ENCODE assay signal across 8 cellular contexts in genomic region chr12:91180577-91180976, GRCh38. TPM values are rescaled to one million over a fixed set of nuclear protein-coding genes. Genes with fewer than 3 reads are reported as not detected.
A peak's percentile ranks its signal among the peaks of the same experiment; 100 is the strongest.
DNase-seq lines count a peak whose midpoint lies in the region; ATAC-seq and TF ChIP-seq lines count a peak whose summit lies in the region.
"Had no signal": no experiment of that assay in that cellular context is flagged by ENCODE, and none has a peak within 500 bp of the region (broad histone marks: within the 10 kb centered on the region; RNA-seq: fewer than 3 reads in every experiment).

No MANE protein-coding gene starts in this region.

- no peaks in the 10 kb centered on the region for H4K20me1 ChIP-seq in Karpas-422 (ENCODE audit: insufficient read depth, low read depth, low read length)

- H3K27ac ChIP-seq in Karpas-422 (ENCODE audit: low read length) (peak overlapping the region; percentile 98), colonic mucosa (peak overlapping the region; percentile 31), lower lobe of right lung (peak overlapping the region; percentile 74), transverse colon (peak overlapping the region; percentile 53 to 77 (median 72))

- H3K36me3 ChIP-seq in Karpas-422 (ENCODE audit: insufficient read depth, low read length) = peaks cover 20% of the 10 kb centered on the region
- no peaks in the 10 kb centered on the region for H3K36me3 ChIP-seq in colonic mucosa
- H3K36me3 ChIP-seq in lower lobe of right lung = no peaks in the 10 kb centered on the region
- no peaks in the 10 kb centered on the region for H3K36me3 ChIP-seq in transverse colon

- H3K9me3 ChIP-seq in Karpas-422 (ENCODE audit: low read length) = no peaks in the 10 kb centered on the region
- H3K9me3 ChIP-seq in colonic mucosa = no peaks in the 10 kb centered on the region
- no peaks in the 10 kb centered on the region for H3K9me3 ChIP-seq in lower lobe of right lung
- no peaks in the 10 kb centered on the region for H3K9me3 ChIP-seq in transverse colon

- no peak for TF ChIP-seq CTCF in colonic mucosa (IDR thresholded peaks at IDR 0.05)
- no peak for TF ChIP-seq CTCF in lower lobe of right lung (IDR thresholded peaks at IDR 0.05)
- TF ChIP-seq CTCF in transverse colon (IDR thresholded peaks at IDR 0.05) = no peak

- peak overlapping the region; percentile 81 for H3K9ac ChIP-seq in Karpas-422 (ENCODE audit: low read length)
- H3K9ac ChIP-seq in colonic mucosa (ENCODE audit: low read depth in 2 of 2, low read length in 2 of 2) = no peak overlapping the region

- no peak for TF ChIP-seq EP300 in transverse colon (IDR thresholded peaks at IDR 0.05; ENCODE audit: low read depth)

- peaks cover 4% of the 10 kb centered on the region for H3K4me1 Mint-ChIP-seq in activated naive CD4-positive, alpha-beta T cell treated with anti-CD3 and anti-CD28 coated beads for 36 hours (ENCODE audit: low read depth)
- H3K4me1 Mint-ChIP-seq: activated naive CD8-positive, alpha-beta T cell treated with anti-CD3 and anti-CD28 coated beads, Interleukin-2, amount 50 U/mL, for 24 hours had no signal

- H3K79me2 ChIP-seq in Karpas-422 (ENCODE audit: low read length) = peaks cover 40% of the 10 kb centered on the region

- peak overlapping the region; percentile 74 for H3K4me3 ChIP-seq in Karpas-422 (ENCODE audit: low read length)
- no peak overlapping the region for H3K4me3 ChIP-seq in colonic mucosa
- H3K4me3 ChIP-seq in lower lobe of right lung = peak overlapping the region; percentile 43
- H3K4me3 ChIP-seq in transverse colon = peak overlapping the region in 3 of 4 donors; percentile 3 to 39 (median 16)

- no peak overlapping the region for H2AFZ ChIP-seq in Karpas-422 (ENCODE audit: low read length)

- WGBS in transverse colon (ENCODE audit: low coverage in 1 of 2), 2 donors = 4 to 13% methylated on average over 1 of the region's 1 CpG

- CTCF ChIA-PET in activated naive CD4-positive, alpha-beta T cell treated with anti-CD3 and anti-CD28 coated beads for 36 hours (lab: Charles Lee) = interaction anchor here (0.6 kb wide), 2 partner anchors 36 to 294 kb away, joined by 3 read pairs; no protein-coding TSS in a partner anchor

- no peaks in the 10 kb centered on the region for H3K9me3 Mint-ChIP-seq in activated naive CD4-positive, alpha-beta T cell treated with anti-CD3 and anti-CD28 coated beads for 36 hours
- H3K9me3 Mint-ChIP-seq: activated naive CD8-positive, alpha-beta T cell treated with anti-CD3 and anti-CD28 coated beads, Interleukin-2, amount 50 U/mL, for 24 hours had no signal

- H3K4me3 Mint-ChIP-seq in activated naive CD4-positive, alpha-beta T cell treated with anti-CD3 and anti-CD28 coated beads for 36 hours = no peak overlapping the region
- H3K4me3 Mint-ChIP-seq: activated naive CD8-positive, alpha-beta T cell treated with anti-CD3 and anti-CD28 coated beads, Interleukin-2, amount 50 U/mL, for 24 hours had no signal

- peak overlapping the region; percentile 88 for H3K4me2 ChIP-seq in Karpas-422 (ENCODE audit: low read depth, low read length, poor library complexity, severe bottlenecking)

- ATAC-seq in lower lobe of right lung (peak in 1 of 2 donors; percentile 41), HG02588 (IDR thresholded peaks at IDR 0.05; ENCODE audit: unreplicated experiment) (no peak)
- ATAC-seq: activated naive CD8-positive, alpha-beta T cell treated with anti-CD3 and anti-CD28 coated beads, Interleukin-2, amount 50 U/mL, for 24 hours had no signal

- in situ Hi-C loops in transverse colon (cut with MboI; ENCODE audit: low pct_ligation_motif_present in 1 of 4, low pct_unique_long_range_greater_than_20kb in 1 of 4, low sequenced_read_pairs in 3 of 4) = loop anchor here in 2 of 4 donors (5.0 to 25.0 kb wide), 2 partner anchors 147 to 157 kb away; no protein-coding TSS in a partner anchor

- TF ChIP-seq POLR2A in transverse colon (IDR thresholded peaks at IDR 0.05) = no peak

- H3K27me3 Mint-ChIP-seq in activated naive CD4-positive, alpha-beta T cell treated with anti-CD3 and anti-CD28 coated beads for 36 hours (ENCODE audit: low read depth) = no peaks in the 10 kb centered on the region

- no peaks in the 10 kb centered on the region for H3K36me3 Mint-ChIP-seq in activated naive CD4-positive, alpha-beta T cell treated with anti-CD3 and anti-CD28 coated beads for 36 hours (ENCODE audit: low read depth)

- H3K9me2 ChIP-seq in Karpas-422 (replicated peaks; ENCODE audit: insufficient read depth, low read length) = no peaks in the 10 kb centered on the region

- H3K27me3 ChIP-seq in Karpas-422 (ENCODE audit: low read length) = no peaks in the 10 kb centered on the region
- H3K27me3 ChIP-seq in colonic mucosa = no peaks in the 10 kb centered on the region
- no peaks in the 10 kb centered on the region for H3K27me3 ChIP-seq in lower lobe of right lung (ENCODE audit: low read depth)
- no peaks in the 10 kb centered on the region for H3K27me3 ChIP-seq in transverse colon

- peak; percentile 74 for DNase-seq in Karpas-422
- no peak for DNase-seq in colonic mucosa
- DNase-seq in lower lobe of right lung = no peak
- DNase-seq in transverse colon = no peak
- no peak for DNase-seq in activated naive CD4-positive, alpha-beta T cell treated with anti-CD3 and anti-CD28 coated beads for 36 hours
- DNase-seq in activated effector memory CD4-positive, alpha-beta T cell treated with anti-CD3 and anti-CD28 coated beads, Interleukin-2, amount 50 U/mL, for 16 hours = no peak
- DNase-seq: activated naive CD8-positive, alpha-beta T cell treated with anti-CD3 and anti-CD28 coated beads, Interleukin-2, amount 50 U/mL, for 24 hours had no signal

- no peak overlapping the region for H3K27ac Mint-ChIP-seq in activated naive CD4-positive, alpha-beta T cell treated with anti-CD3 and anti-CD28 coated beads for 36 hours
- H3K27ac Mint-ChIP-seq: activated naive CD8-positive, alpha-beta T cell treated with anti-CD3 and anti-CD28 coated beads, Interleukin-2, amount 50 U/mL, for 24 hours had no signal

- peaks cover 72% of the 10 kb centered on the region for H3K4me1 ChIP-seq in Karpas-422 (ENCODE audit: low read length)
- no peaks in the 10 kb centered on the region for H3K4me1 ChIP-seq in colonic mucosa
- H3K4me1 ChIP-seq in lower lobe of right lung = no peaks in the 10 kb centered on the region
- peaks cover 0 to 10% (median 2%) of the 10 kb centered on the region in 4 donors for H3K4me1 ChIP-seq in transverse colon

- intact Hi-C loops in colonic mucosa (cut with DNase I) (no loop called here), lower lobe of right lung (cut with DNase I) (no loop called here), transverse colon (cut with DNase I; ENCODE audit: low total_unique reads) (no loop called here)
- intact Hi-C loops in activated naive CD4-positive, alpha-beta T cell treated with anti-CD3 and anti-CD28 coated beads for 36 hours (cut with micrococcal nuclease) = no loop called here

RNA-seq across cellular contexts. Expression of gene DCN, which starts 2.0 kb away (rescaled TPM):
- total RNA-seq in Karpas-422 (2014; rRNA removed; shearing (Covaris generic); ENCODE audit: low replicate concordance) = 612 and 1,580 TPM in 2 replicates
- total RNA-seq in colonic mucosa = 100 to 1,000 TPM in 1 of 2 donors, 10 to 100 TPM in 1; 79.0 to 240 TPM
- 843 TPM for total RNA-seq in lower lobe of right lung
- total RNA-seq in transverse colon = 100 to 1,000 TPM; 133 to 511 (median 276) TPM
- total RNA-seq in activated naive CD4-positive, alpha-beta T cell treated with anti-CD3 and anti-CD28 coated beads for 36 hours = not detected

Comparison
In these comparisons a context has a peak if more than half of its experiments do, and no peak if none do; other contexts are left out.
1. H3K27ac ChIP-seq: peak in every context shown above with its lines; median percentile 98 in Karpas-422; 74 in lower lobe of right lung; 72 in transverse colon; 31 in colonic mucosa.
2. RNA of gene DCN, which starts 2.0 kb away (total RNA-seq): 612 to 1,580 TPM in Karpas-422, 843 TPM in lower lobe of right lung (single experiment), 133 to 511 TPM in transverse colon and 79.0 to 240 TPM in colonic mucosa; not detected in activated naive CD4-positive, alpha-beta T cell treated with anti-CD3 and anti-CD28 coated beads for 36 hours; every median in the first group is over 10 times any median in the second.